20 cellular contexts compared by ENCODE assay signal in genomic region chr9:105443121-105443520, GRCh38. TPM values are rescaled to one million over a fixed set of nuclear protein-coding genes. Genes with fewer than 3 reads are reported as not detected.
DNase-seq lines count a peak whose midpoint lies in the region; ATAC-seq and TF ChIP-seq lines count a peak whose summit lies in the region.
"Had no signal": no experiment of that assay in that cellular context is flagged by ENCODE, and none has a peak within 500 bp of the region (broad histone marks: within the 10 kb centered on the region; RNA-seq: fewer than 3 reads in every experiment).

No MANE protein-coding gene starts in this region.

- no peak overlapping the region for H3K9ac ChIP-seq in skeletal muscle tissue (ENCODE audit: low read depth in 1 of 3, low read length in 3 of 3)
- H3K9ac ChIP-seq: BLaER1 had no signal

- H3K4me3 ChIP-seq in skeletal muscle tissue (ENCODE audit: low read length in 3 of 3) (no peak overlapping the region), heart right ventricle (no peak overlapping the region)
- H3K4me3 ChIP-seq: A549, BLaER1 had no signal

- H3K4me1 ChIP-seq in skeletal muscle tissue (ENCODE audit: control insufficient read depth in 3 of 3, insufficient read depth in 3 of 3, low read length in 3 of 3) (peaks cover 48 to 77% (median 58%) of the 10 kb centered on the region in 3 donors), heart right ventricle (peaks cover 0 to 52% (median 18%) of the 10 kb centered on the region in 9 donors)
- H3K4me1 ChIP-seq: A549 had no signal

- ATAC-seq in heart right ventricle: no peak
- ATAC-seq: A549, HCT116, HepG2 had no signal

- H3K9me3 ChIP-seq in skeletal muscle tissue (ENCODE audit: control insufficient read depth in 3 of 3, low read length in 3 of 3) (no peaks in the 10 kb centered on the region), heart right ventricle (no peaks in the 10 kb centered on the region)
- H3K9me3 ChIP-seq: A549, BLaER1 had no signal

- peak; percentile 36 for DNase-seq in Ammon's horn (ENCODE audit: low spot score)
- DNase-seq in globus pallidus (ENCODE audit: low spot score): peak; percentile 51
- no peak for DNase-seq in RWPE1 (ENCODE audit: low spot score)
- no peak for DNase-seq in heart right ventricle
- DNase-seq in DMS153 treated with DMSO at 0.1 percent for 48 hours (lab: John Stamatoyannopoulos, UW; ENCODE audit: unreplicated experiment): no peak
- DNase-seq in activated CD8-positive, alpha-beta memory T cell treated with anti-CD3 and anti-CD28 coated beads for 24 hours: no peak
- DNase-seq: AML-193; CD4-positive, alpha-beta memory T cell; DMS153; DMS79 treated with DMSO at 0.1 percent for 48 hours; GF-D8; GOT3; H7 had no signal

- CTCF ChIA-PET in RWPE1 (lab: Yijun Ruan, JAX): no interaction called here

- TF ChIP-seq CTCF in RWPE1 (conservative IDR thresholded peaks at IDR 0.05; ENCODE audit: low read depth) (no peak), heart right ventricle (IDR thresholded peaks at IDR 0.05) (no peak)

- no peaks in the 10 kb centered on the region for H3K27me3 ChIP-seq in skeletal muscle tissue (ENCODE audit: control insufficient read depth in 3 of 3, insufficient read depth in 3 of 3, low read length in 3 of 3)
- no peaks in the 10 kb centered on the region for H3K27me3 ChIP-seq in heart right ventricle
- H3K27me3 ChIP-seq: BLaER1 had no signal

- no peaks in the 10 kb centered on the region for H3K36me3 ChIP-seq in skeletal muscle tissue (ENCODE audit: control insufficient read depth in 3 of 3, insufficient read depth in 3 of 3, low read length in 3 of 3)
- no peaks in the 10 kb centered on the region for H3K36me3 ChIP-seq in heart right ventricle
- H3K36me3 ChIP-seq: BLaER1 had no signal

- POLR2A ChIA-PET in RWPE1 (lab: Yijun Ruan, JAX; ENCODE audit: low non-redundant PET): no interaction called here

- intact Hi-C loops in heart right ventricle (cut with DNase I): loop anchor here in 1 of 10 donors (10.0 kb wide), 1 partner anchor 252 kb away; the partner anchor contains the start of gene TMEM38B

- whole genome bisulfite sequencing in heart right ventricle, 2 donors: 90 to 92% methylated on average over 8 of the region's 8 CpGs

- peak overlapping the region; percentile 21 for H3K27ac ChIP-seq in cingulate gyrus (ENCODE audit: low read depth, low read length)
- peak overlapping the region; percentile 88 for H3K27ac ChIP-seq in skeletal muscle tissue (ENCODE audit: low read depth, low read length)
- no peak overlapping the region for H3K27ac ChIP-seq in RWPE1
- no peak overlapping the region for H3K27ac ChIP-seq in heart right ventricle
- H3K27ac ChIP-seq: 22Rv1, A549, BLaER1 had no signal

RNA-seq across cellular contexts. Expression of gene FSD1L, which starts 4.7 kb away (rescaled TPM):
- total RNA-seq in skeletal muscle tissue (8.9 TPM), heart right ventricle (10 to 100 TPM in 4 of 10 donors, 1 to 10 TPM in 6; 4.2 to 16.3 (median 8.8) TPM)
- 1 to 10 TPM; 1.1 to 2.7 TPM for polyA plus RNA-seq in heart right ventricle

Comparison
In these comparisons a context has a peak if more than half of its experiments do, and no peak if none do; other contexts are left out.
1. DNase-seq: peak in Ammon's horn (single experiment) and globus pallidus (single experiment); none in RWPE1 (single experiment), heart right ventricle (0 of 2), DMS153 treated with DMSO at 0.1 percent for 48 hours (single experiment) and activated CD8-positive, alpha-beta memory T cell treated with anti-CD3 and anti-CD28 coated beads for 24 hours (single experiment).
2. H3K27ac ChIP-seq: peak in cingulate gyrus (single experiment) and skeletal muscle tissue (single experiment); none in RWPE1 (single experiment) and heart right ventricle (0 of 10).